Comparison of ENCODE assay signal across 12 cellular contexts in the genomic region with DNA sequence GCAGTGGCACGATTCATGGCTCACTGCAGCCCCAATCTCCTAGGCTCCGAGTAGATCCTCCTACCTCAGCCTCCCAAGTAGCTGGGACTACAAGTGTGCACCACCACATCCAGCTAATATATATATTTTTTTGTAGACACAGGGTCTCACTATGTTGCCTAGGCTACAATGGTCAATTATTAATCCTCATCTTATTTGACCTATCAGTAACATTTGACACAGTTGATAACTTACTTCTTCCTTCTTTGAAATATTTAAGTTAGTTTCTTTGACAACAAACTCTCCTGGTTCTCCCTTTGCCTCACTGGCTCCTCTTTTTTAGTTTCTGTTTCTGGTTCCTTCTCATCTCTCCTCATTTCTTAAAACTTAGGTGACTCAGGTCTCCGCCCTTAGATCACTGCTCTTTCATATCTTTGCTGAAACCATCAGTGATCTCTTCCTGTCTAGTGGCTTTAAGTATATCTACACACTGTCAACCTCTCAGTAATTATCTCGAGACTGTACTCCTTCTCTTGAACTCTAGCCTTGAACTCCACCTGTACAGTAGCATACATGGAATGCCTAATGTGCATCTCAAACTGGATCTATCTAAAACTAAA. TPM values are rescaled to one million over a fixed set of nuclear protein-coding genes. Genes with fewer than 3 reads are reported as not detected.
DNase-seq lines count a peak whose midpoint lies in the region; ATAC-seq and TF ChIP-seq lines count a peak whose summit lies in the region.
"Had no signal": no experiment of that assay in that cellular context is flagged by ENCODE, and none has a peak within 500 bp of the region (broad histone marks: within the 10 kb centered on the region; RNA-seq: fewer than 3 reads in every experiment).

No MANE protein-coding gene starts in this region.

- intact Hi-C loops in sciatic nerve (cut with DNase I) (no loop called here), left lung (cut with DNase I) (no loop called here)

- ATAC-seq in GM19328 (IDR thresholded peaks at IDR 0.05; ENCODE audit: unreplicated experiment) (peak; percentile 69), HG03039 (IDR thresholded peaks at IDR 0.05; ENCODE audit: unreplicated experiment) (peak; percentile 88), sciatic nerve (no peak), left lung (no peak), HG03457 (IDR thresholded peaks at IDR 0.05; ENCODE audit: unreplicated experiment) (no peak)

- H3K4me3 Mint-ChIP-seq in T-helper 1 cell treated with Interleukin-12 subunit alpha and Interleukin-12 subunit beta and Interleukin-4 antibody, amounts not matched to agents 30 μg/mL and 1 μg/mL, for 36 hours: peak overlapping the region; percentile 80

- DNase-seq in CD1c-positive myeloid dendritic cell (ENCODE audit: extremely low spot score) (peak; percentile 29), sciatic nerve (ENCODE audit: low spot score) (no peak), left lung (no peak), GM19240 (ENCODE audit: insufficient read length, low spot score) (no peak)
- DNase-seq: activated CD8-positive, alpha-beta memory T cell treated with anti-CD3 and anti-CD28 coated beads, Interleukin-2, amount 50 U/mL, for 48 hours; mesendoderm; NCI-H526 had no signal

- H3K27ac ChIP-seq in left lung: no peak overlapping the region
- H3K27ac ChIP-seq: epithelial cell of prostate had no signal

- H3K4me3 ChIP-seq in left lung: no peak overlapping the region

- no peak for TF ChIP-seq CTCF in left lung (IDR thresholded peaks at IDR 0.05)

- H3K36me3 Mint-ChIP-seq in T-helper 1 cell treated with Interleukin-12 subunit alpha and Interleukin-12 subunit beta and Interleukin-4 antibody, amounts not matched to agents 30 μg/mL and 1 μg/mL, for 36 hours (ENCODE audit: low read depth): peaks cover 69% of the 10 kb centered on the region

- H3K27me3 Mint-ChIP-seq in T-helper 1 cell treated with Interleukin-12 subunit alpha and Interleukin-12 subunit beta and Interleukin-4 antibody, amounts not matched to agents 30 μg/mL and 1 μg/mL, for 36 hours (ENCODE audit: low read depth): no peaks in the 10 kb centered on the region

- no peaks in the 10 kb centered on the region for H3K27me3 ChIP-seq in left lung

- H3K27ac Mint-ChIP-seq in T-helper 1 cell treated with Interleukin-12 subunit alpha and Interleukin-12 subunit beta and Interleukin-4 antibody, amounts not matched to agents 30 μg/mL and 1 μg/mL, for 36 hours: peak overlapping the region; percentile 97

- H3K36me3 ChIP-seq in left lung: peaks cover 0 to 14% of the 10 kb centered on the region in 2 donors

- no peaks in the 10 kb centered on the region for H3K4me1 ChIP-seq in left lung

- no peaks in the 10 kb centered on the region for H3K9me3 ChIP-seq in left lung

- H3K4me1 Mint-ChIP-seq in T-helper 1 cell treated with Interleukin-12 subunit alpha and Interleukin-12 subunit beta and Interleukin-4 antibody, amounts not matched to agents 30 μg/mL and 1 μg/mL, for 36 hours (ENCODE audit: low read depth): peaks cover 41% of the 10 kb centered on the region

- peaks cover 20% of the 10 kb centered on the region for H3K9me3 Mint-ChIP-seq in T-helper 1 cell treated with Interleukin-12 subunit alpha and Interleukin-12 subunit beta and Interleukin-4 antibody, amounts not matched to agents 30 μg/mL and 1 μg/mL, for 36 hours

RNA-seq across cellular contexts. Expression of a gene that starts 11.5 kb away (rescaled TPM):
- 24.7 TPM for total RNA-seq in sciatic nerve
- 10 to 100 TPM; 12.1 to 17.4 TPM for total RNA-seq in left lung

Comparison
In these comparisons a context has a peak if more than half of its experiments do, and no peak if none do; other contexts are left out.
1. ATAC-seq: peak in GM19328 (single experiment) and HG03039 (single experiment); none in sciatic nerve (single experiment), left lung (single experiment) and HG03457 (single experiment).